In the genomic region with DNA sequence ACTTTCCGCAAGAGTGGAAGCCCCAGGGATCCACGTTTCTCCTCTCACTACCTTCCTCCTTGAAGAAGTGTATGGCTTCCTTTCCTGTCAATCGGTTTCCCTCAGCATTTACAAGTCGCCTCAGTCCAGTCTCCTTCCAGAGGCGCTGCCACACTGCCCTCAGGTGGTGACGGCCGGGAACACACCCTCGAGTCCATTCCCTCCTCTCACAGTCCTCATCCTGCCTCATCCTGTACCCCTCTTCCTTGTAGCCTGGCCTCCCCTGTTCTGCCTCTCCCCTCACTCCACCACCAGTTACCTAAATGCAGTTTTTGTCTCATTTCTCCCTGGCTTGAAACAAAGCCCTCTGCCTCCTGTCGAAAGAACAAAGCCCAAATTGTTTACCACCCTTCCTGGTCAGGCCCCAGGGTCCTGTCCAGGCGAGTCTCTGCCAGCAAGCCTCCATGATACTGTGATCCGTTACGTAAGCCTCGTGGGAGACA, we compare ENCODE assay signal across 8 cellular contexts. TPM values are rescaled to one million over a fixed set of nuclear protein-coding genes. Genes with fewer than 3 reads are reported as not detected.
DNase-seq lines count a peak whose midpoint lies in the region; ATAC-seq and TF ChIP-seq lines count a peak whose summit lies in the region.

No MANE protein-coding gene starts in this region.

- peak; percentile 74 for ATAC-seq in GM19452 (IDR thresholded peaks at IDR 0.05; ENCODE audit: unreplicated experiment)

- TF ChIP-seq RAD21 in SK-N-SH (IDR thresholded peaks at IDR 0.05; ENCODE audit: low read length) = peak; percentile 99

- POLR2A ChIA-PET in SK-N-SH (lab: Yijun Ruan, JAX) = no interaction called here

- H3K9ac ChIP-seq in SK-N-SH (no peak overlapping the region), parathyroid adenoma (no peak overlapping the region)

- no peak for TF ChIP-seq EP300 in SK-N-SH (IDR thresholded peaks at IDR 0.05; ENCODE audit: borderline replicate concordance in 1 of 2, low read depth in 1 of 2, low read length in 1 of 2)

- H2AFZ ChIP-seq in SK-N-SH (ENCODE audit: low read depth) (peak overlapping the region; percentile 67; the same call in 1 of the 2 replicates), parathyroid adenoma (no peak overlapping the region)

- H3K9me3 ChIP-seq in SK-N-SH (no peaks in the 10 kb centered on the region), parathyroid adenoma (ENCODE audit: control insufficient read depth, low read length) (no peaks in the 10 kb centered on the region), tibial artery (no peaks in the 10 kb centered on the region)

- WGBS in SK-N-SH (ENCODE audit: low lambda C conversion rate) = 16% methylated on average over 13 of the region's 13 CpGs

- peaks cover 4% of the 10 kb centered on the region for H3F3A ChIP-seq in SK-N-SH (replicated peaks; ENCODE audit: insufficient read depth)

- H3K27me3 ChIP-seq in SK-N-SH (ENCODE audit: insufficient read depth) (no peaks in the 10 kb centered on the region), parathyroid adenoma (ENCODE audit: control insufficient read depth, insufficient read depth, low read length) (no peaks in the 10 kb centered on the region), tibial artery (no peaks in the 10 kb centered on the region)

- H3K27ac ChIP-seq in SK-N-SH (ENCODE audit: low read depth in 2 of 2, low read length in 1 of 2) (peak overlapping the region in 1 of 2 experiments; percentile 36; a peak in 1 of 4 replicates), parathyroid adenoma (no peak overlapping the region), tibial artery (no peak overlapping the region)

- TF ChIP-seq CTCF in SK-N-SH (IDR thresholded peaks at IDR 0.05) = peak; percentile 92
- peak; percentile 75 for TF ChIP-seq CTCF in parathyroid adenoma (IDR thresholded peaks at IDR 0.05)
- peak; percentile 92 to 93 for TF ChIP-seq CTCF in tibial artery (IDR thresholded peaks at IDR 0.05)

- DNase-seq in ACHN (peak; percentile 84), NCI-H1105 (lab: John Stamatoyannopoulos, UW) (peak; percentile 70), SK-N-SH (peak; percentile 78), germinal center (ENCODE audit: low spot score) (peak; percentile 77), tibial artery (peak; percentile 82 to 93)
- peak; percentile 87 to 93 (median 91) for DNase-seq in activated naive CD4-positive, alpha-beta T cell (lab: John Stamatoyannopoulos, UW)

- in situ Hi-C loops in ACHN (cut with HindIII; ENCODE audit: low pct_ligation_motif_present, low pct_unique_long_range_greater_than_20kb, low sequenced_read_pairs) = no loop called here

- no peaks in the 10 kb centered on the region for H4K20me1 ChIP-seq in SK-N-SH (ENCODE audit: insufficient read depth)

- H3K4me3 ChIP-seq in SK-N-SH (ENCODE audit: low read depth in 2 of 2, low read length in 1 of 2) = peak overlapping the region in 1 of 2 experiments; percentile 30; a peak in 1 of 4 replicates
- no peak overlapping the region for H3K4me3 ChIP-seq in parathyroid adenoma (ENCODE audit: low read depth, low read length)
- no peak overlapping the region for H3K4me3 ChIP-seq in tibial artery

- H3K79me2 ChIP-seq in SK-N-SH (ENCODE audit: insufficient read depth) (no peaks in the 10 kb centered on the region), parathyroid adenoma (no peaks in the 10 kb centered on the region)

- CTCF ChIA-PET in SK-N-SH (lab: Yijun Ruan, JAX) = interaction anchor here (0.8 to 5.3 kb wide), 15 partner anchors 9 to 268 kb away, joined by 3 to 38 read pairs (median 6); a partner anchor contains a TSS

- H3K36me3 ChIP-seq in SK-N-SH (replicated peaks in 1 of 2; ENCODE audit: control insufficient read depth in 1 of 2, insufficient read depth in 2 of 2, low read length in 1 of 2) (peaks cover 0 to 16% of the 10 kb centered on the region in 2 experiments), parathyroid adenoma (ENCODE audit: control insufficient read depth, insufficient read depth, low read length) (no peaks in the 10 kb centered on the region), tibial artery (peaks cover 8 to 70% (median 27%) of the 10 kb centered on the region in 3 donors)

- peaks cover 0 to 5% of the 10 kb centered on the region in 2 experiments; a peak in 2 of 4 replicates for H3K4me1 ChIP-seq in SK-N-SH (ENCODE audit: control insufficient read depth in 1 of 2, insufficient read depth in 2 of 2, low read depth in 1 of 2, low read length in 1 of 2)
- no peaks in the 10 kb centered on the region for H3K4me1 ChIP-seq in parathyroid adenoma
- peaks cover 0 to 5% (median 2%) of the 10 kb centered on the region in 4 donors for H3K4me1 ChIP-seq in tibial artery

- no peaks in the 10 kb centered on the region for H3K9me2 ChIP-seq in SK-N-SH

- H3K4me2 ChIP-seq in SK-N-SH (peak overlapping the region; percentile 24; the same call in 1 of the 2 replicates), parathyroid adenoma (ENCODE audit: low read length) (no peak overlapping the region)

- intact Hi-C loops in tibial artery (cut with DNase I; ENCODE audit: low total_unique reads) = loop anchor here (2.0 kb wide), 1 partner anchor 78 kb away; no protein-coding TSS in a partner anchor

TF ChIP-seq in SK-N-SH, 30 proteins besides CTCF, POLR2A, EP300 and RAD21:
- TF ChIP-seq JUND (IDR thresholded peaks at IDR 0.05) (no peak), SMC3 (IDR thresholded peaks at IDR 0.05; ENCODE audit: low read depth, low read length) (peak; percentile 95)
- TF ChIP-seq, protein P1, sequence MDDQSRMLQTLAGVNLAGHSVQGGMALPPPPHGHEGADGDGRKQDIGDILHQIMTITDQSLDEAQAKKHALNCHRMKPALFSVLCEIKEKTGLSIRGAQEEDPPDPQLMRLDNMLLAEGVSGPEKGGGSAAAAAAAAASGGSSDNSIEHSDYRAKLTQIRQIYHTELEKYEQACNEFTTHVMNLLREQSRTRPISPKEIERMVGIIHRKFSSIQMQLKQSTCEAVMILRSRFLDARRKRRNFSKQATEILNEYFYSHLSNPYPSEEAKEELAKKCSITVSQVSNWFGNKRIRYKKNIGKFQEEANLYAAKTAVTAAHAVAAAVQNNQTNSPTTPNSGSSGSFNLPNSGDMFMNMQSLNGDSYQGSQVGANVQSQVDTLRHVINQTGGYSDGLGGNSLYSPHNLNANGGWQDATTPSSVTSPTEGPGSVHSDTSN (IDR thresholded peaks at IDR 0.05) = peak; percentile 32; the same call in 1 of the 2 replicates
TF ChIP-seq in SK-N-SH: peak in this region for 2.

RNA-seq across cellular contexts. Expression of a gene that starts 23.2 kb away (rescaled TPM):
- polyA plus RNA-seq in SK-N-SH (2012; rRNA removed) = 87.5 and 96.8 TPM in 2 replicates
- polyA plus RNA-seq in SK-N-SH (2012; cell fraction: cytosol; rRNA removed) = 64.7 and 79.1 TPM in 2 replicates
- 40.1 and 40.2 TPM in 2 replicates for polyA plus RNA-seq in SK-N-SH (2012; cell fraction: nucleus; rRNA removed)

RNA-seq across cellular contexts. Expression of a gene that starts 29.4 kb away (rescaled TPM):
- polyA plus RNA-seq in SK-N-SH (2012; rRNA removed) = 11.9 and 15.2 TPM in 2 replicates
- 13.2 TPM in 2 replicates for polyA plus RNA-seq in SK-N-SH (2012; cell fraction: cytosol; rRNA removed)
- polyA plus RNA-seq in SK-N-SH (2012; cell fraction: nucleus; rRNA removed) = 14.2 and 14.4 TPM in 2 replicates

RNA-seq across cellular contexts. Expression of a gene that starts 35.2 kb away (rescaled TPM):
- polyA plus RNA-seq in SK-N-SH (2012; rRNA removed) = 39.0 and 43.3 TPM in 2 replicates
- polyA plus RNA-seq in SK-N-SH (2012; cell fraction: cytosol; rRNA removed) = 26.2 and 35.3 TPM in 2 replicates
- polyA plus RNA-seq in SK-N-SH (2012; cell fraction: nucleus; rRNA removed) = 56.9 and 65.1 TPM in 2 replicates

RNA-seq across cellular contexts. Expression of a gene that starts 43.3 kb away (rescaled TPM):
- 64.2 and 75.1 TPM in 2 replicates for polyA plus RNA-seq in SK-N-SH (2012; rRNA removed)
- 85.3 and 93.6 TPM in 2 replicates for polyA plus RNA-seq in SK-N-SH (2012; cell fraction: cytosol; rRNA removed)
- 39.3 and 42.8 TPM in 2 replicates for polyA plus RNA-seq in SK-N-SH (2012; cell fraction: nucleus; rRNA removed)
